In the genomic region with DNA sequence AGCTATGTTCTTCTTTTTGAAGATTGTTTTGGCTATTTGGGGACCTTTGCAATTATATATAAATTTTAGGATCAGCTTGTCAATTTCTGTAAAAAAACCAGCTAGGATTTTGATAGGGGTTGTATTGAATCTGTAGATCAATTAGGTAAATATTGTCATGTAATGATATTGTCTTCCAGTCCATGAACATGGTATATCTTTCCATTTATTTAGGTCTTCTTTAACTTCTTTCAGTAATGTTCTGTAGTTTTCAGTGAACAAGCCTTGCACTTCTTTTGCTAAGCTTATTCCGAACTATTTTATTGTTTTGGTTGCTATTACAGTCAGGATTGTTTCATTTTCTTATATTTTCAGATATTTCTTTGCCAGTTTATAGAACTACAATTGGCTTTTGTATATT, we compare ENCODE assay signal across 6 cellular contexts.
"Had no signal": no experiment of that assay in that cellular context is flagged by ENCODE, and none has a peak within 500 bp of the region (broad histone marks: within the 10 kb centered on the region; RNA-seq: fewer than 3 reads in every experiment).

No MANE protein-coding gene starts in this region.

- DNase-seq: IMR-90, KBM-7, KG1 had no signal

- H3K27ac ChIP-seq: HL-60, KMS-11 had no signal

- H3K4me3 ChIP-seq: K562 had no signal
